ENCODE assay signal across 10 cellular contexts in genomic region chr3:143329567-143330164, GRCh38.
DNase-seq lines count a peak whose midpoint lies in the region; ATAC-seq and TF ChIP-seq lines count a peak whose summit lies in the region.
"Had no signal": no experiment of that assay in that cellular context is flagged by ENCODE, and none has a peak within 500 bp of the region (broad histone marks: within the 10 kb centered on the region; RNA-seq: fewer than 3 reads in every experiment).

No MANE protein-coding gene starts in this region.

- no peak for TF ChIP-seq POLR2A in transverse colon (IDR thresholded peaks at IDR 0.05)

- TF ChIP-seq EP300 in transverse colon (IDR thresholded peaks at IDR 0.05; ENCODE audit: low read depth): no peak

- no peaks in the 10 kb centered on the region for H3K27me3 ChIP-seq in transverse colon

- no peaks in the 10 kb centered on the region for H3K9me3 ChIP-seq in transverse colon

- intact Hi-C loops in transverse colon (cut with DNase I; ENCODE audit: low total_unique reads): no loop called here

- no peak for ATAC-seq in GM21528 (IDR thresholded peaks at IDR 0.05; ENCODE audit: low FRiP score, unreplicated experiment)

- no peaks in the 10 kb centered on the region for H3K4me1 ChIP-seq in transverse colon

- DNase-seq in NOMO-1 treated with DMSO at 0.1 percent for 48 hours (lab: John Stamatoyannopoulos, UW; ENCODE audit: unreplicated experiment) (peak; percentile 15), NOMO-1 (lab: John Stamatoyannopoulos, UW; ENCODE audit: unreplicated experiment in 2 of 2) (no peak), amniotic epithelial cell (ENCODE audit: low read depth) (peak; percentile 35), left kidney (ENCODE audit: low read depth, low spot score) (peak; percentile 81), substantia nigra (lab: John Stamatoyannopoulos, UW) (peak in 3 of 49 donors; percentile 9 to 30 (median 17)), transverse colon (no peak), middle frontal gyrus (ENCODE audit: extremely low spot score, low spot score) (no peak)
- DNase-seq: activated T-cell treated with anti-CD3 and anti-CD28 coated beads, Interleukin-2, amount 50 U/mL, for 48 hours; OCI-M1 had no signal

- H3K27ac ChIP-seq in substantia nigra (ENCODE audit: low read depth, low read length, poor library complexity, severe bottlenecking) (peak overlapping the region; percentile 41), transverse colon (no peak overlapping the region)

- in situ Hi-C loops in transverse colon (cut with MboI; ENCODE audit: low pct_ligation_motif_present in 1 of 4, low pct_unique_long_range_greater_than_20kb in 1 of 4, low sequenced_read_pairs in 3 of 4): no loop called here

- 60 to 79% methylated on average over 5 to 19 of the region's 19 CpGs for WGBS in transverse colon (ENCODE audit: low coverage in 1 of 2), 2 donors

- no peaks in the 10 kb centered on the region for H3K36me3 ChIP-seq in transverse colon

- TF ChIP-seq CTCF in transverse colon (IDR thresholded peaks at IDR 0.05): no peak

- H3K4me3 ChIP-seq in transverse colon: no peak overlapping the region

Comparison
In these comparisons a context has a peak if more than half of its experiments do, and no peak if none do; other contexts are left out.
1. DNase-seq: peak in NOMO-1 treated with DMSO at 0.1 percent for 48 hours (single experiment), amniotic epithelial cell (single experiment) and left kidney (single experiment); none in NOMO-1 (0 of 2), transverse colon (single experiment) and middle frontal gyrus (single experiment).